ENCODE assay signal across 15 cellular contexts in genomic region chr1:22236151-22236550, GRCh38.
"Had no signal": no experiment of that assay in that cellular context is flagged by ENCODE, and none has a peak within 500 bp of the region (broad histone marks: within the 10 kb centered on the region; RNA-seq: fewer than 3 reads in every experiment).

No MANE protein-coding gene starts in this region.

- DNase-seq: activated CD4-positive, alpha-beta T cell treated with anti-CD3 and anti-CD28 coated beads for 36 hours; activated CD4-positive, alpha-beta T cell treated with anti-CD3 and anti-CD28 coated beads, Interleukin-2, amount 50 U/mL, for 48 hours; activated gamma-delta T cell treated with Interleukin-2 at 50 U/mL for 16 hours; adrenal gland; effector CD8-positive, alpha-beta T cell; midbrain; nephron progenitor cell; occipital lobe had no signal

- ATAC-seq: activated CD4-positive, alpha-beta T cell treated with anti-CD3 and anti-CD28 coated beads for 36 hours; activated naive CD4-positive, alpha-beta T cell treated with anti-CD3 and anti-CD28 coated beads, Interleukin-2, amount 50 U/mL, for 72 hours; esophagus mucosa; right cardiac atrium had no signal

- H3K27ac ChIP-seq: adrenal gland, breast epithelium, hepatocyte, prostate gland, tibial nerve had no signal

- H3K4me3 ChIP-seq: adrenal gland, breast epithelium, hepatocyte, prostate gland, tibial nerve had no signal

- H3K36me3 ChIP-seq: adrenal gland, breast epithelium, prostate gland, tibial nerve had no signal

- H3K4me1 ChIP-seq: breast epithelium, prostate gland, tibial nerve had no signal

- H3K9me3 ChIP-seq: adrenal gland, breast epithelium, prostate gland, tibial nerve had no signal
